Comparison of ENCODE assay signal across 1 cellular context in the genomic region with DNA sequence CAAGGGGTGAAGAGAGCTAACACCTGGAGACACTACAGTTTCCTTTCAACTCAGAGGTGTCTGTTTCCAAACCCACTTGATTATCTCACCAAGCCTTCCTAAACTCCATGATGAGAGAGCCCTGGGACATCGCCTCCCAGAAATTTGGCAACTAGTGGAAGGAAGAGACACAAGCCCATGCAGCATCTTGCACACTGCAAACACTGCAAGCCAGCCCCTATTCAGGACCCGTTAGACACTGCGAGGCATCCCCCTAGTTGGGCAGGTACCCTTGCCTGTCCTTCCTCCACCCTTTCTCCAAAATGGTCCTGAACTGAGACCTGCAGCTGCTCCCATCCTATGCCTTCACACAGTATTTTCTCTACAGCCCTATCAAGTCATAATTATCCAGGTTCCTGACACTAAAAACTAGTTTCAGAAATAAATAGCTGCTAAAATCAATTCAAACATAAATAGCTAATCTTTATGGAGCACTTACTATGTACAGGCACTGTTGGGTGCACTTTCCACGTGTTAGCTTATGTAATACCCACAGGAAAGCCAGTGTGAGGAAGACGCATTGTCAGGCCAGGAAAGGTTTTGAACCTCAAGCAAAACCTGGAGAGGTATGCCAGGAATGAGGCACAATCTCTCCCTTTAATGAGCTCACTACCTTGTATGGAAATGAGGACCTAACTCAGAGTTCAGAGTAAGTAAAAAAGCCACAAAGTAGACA.
TF ChIP-seq lines count a peak whose summit lies in the region.

No MANE protein-coding gene starts in this region.

TF ChIP-seq in HepG2, 621 proteins besides CTCF, POLR2A, EP300 and RAD21 (continued from another document):
- TF ChIP-seq, protein P1, sequence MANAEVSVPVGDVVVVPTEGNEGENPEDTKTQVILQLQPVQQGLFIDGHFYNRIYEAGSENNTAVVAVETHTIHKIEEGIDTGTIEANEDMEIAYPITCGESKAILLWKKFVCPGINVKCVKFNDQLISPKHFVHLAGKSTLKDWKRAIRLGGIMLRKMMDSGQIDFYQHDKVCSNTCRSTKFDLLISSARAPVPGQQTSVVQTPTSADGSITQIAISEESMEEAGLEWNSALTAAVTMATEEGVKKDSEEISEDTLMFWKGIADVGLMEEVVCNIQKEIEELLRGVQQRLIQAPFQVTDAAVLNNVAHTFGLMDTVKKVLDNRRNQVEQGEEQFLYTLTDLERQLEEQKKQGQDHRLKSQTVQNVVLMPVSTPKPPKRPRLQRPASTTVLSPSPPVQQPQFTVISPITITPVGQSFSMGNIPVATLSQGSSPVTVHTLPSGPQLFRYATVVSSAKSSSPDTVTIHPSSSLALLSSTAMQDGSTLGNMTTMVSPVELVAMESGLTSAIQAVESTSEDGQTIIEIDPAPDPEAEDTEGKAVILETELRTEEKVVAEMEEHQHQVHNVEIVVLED (CRISPR knock-in tag; IDR thresholded peaks at IDR 0.05; ENCODE audit: borderline replicate concordance), result 0 out of 2 replicates have a peak, but pooled peaks have one; percentile 20
- TF ChIP-seq GABPB1 (CRISPR knock-in tag; IDR thresholded peaks at IDR 0.05), result no peak
- TF ChIP-seq ARNTL (CRISPR knock-in tag; IDR thresholded peaks at IDR 0.05), result peak; percentile 73
- TF ChIP-seq SOX6 (IDR thresholded peaks at IDR 0.05), result no peak
- peak; percentile 26; the same call in 1 of the 2 replicates for TF ChIP-seq SOX6 (CRISPR knock-in tag; IDR thresholded peaks at IDR 0.05)
- TF ChIP-seq, protein P2, sequence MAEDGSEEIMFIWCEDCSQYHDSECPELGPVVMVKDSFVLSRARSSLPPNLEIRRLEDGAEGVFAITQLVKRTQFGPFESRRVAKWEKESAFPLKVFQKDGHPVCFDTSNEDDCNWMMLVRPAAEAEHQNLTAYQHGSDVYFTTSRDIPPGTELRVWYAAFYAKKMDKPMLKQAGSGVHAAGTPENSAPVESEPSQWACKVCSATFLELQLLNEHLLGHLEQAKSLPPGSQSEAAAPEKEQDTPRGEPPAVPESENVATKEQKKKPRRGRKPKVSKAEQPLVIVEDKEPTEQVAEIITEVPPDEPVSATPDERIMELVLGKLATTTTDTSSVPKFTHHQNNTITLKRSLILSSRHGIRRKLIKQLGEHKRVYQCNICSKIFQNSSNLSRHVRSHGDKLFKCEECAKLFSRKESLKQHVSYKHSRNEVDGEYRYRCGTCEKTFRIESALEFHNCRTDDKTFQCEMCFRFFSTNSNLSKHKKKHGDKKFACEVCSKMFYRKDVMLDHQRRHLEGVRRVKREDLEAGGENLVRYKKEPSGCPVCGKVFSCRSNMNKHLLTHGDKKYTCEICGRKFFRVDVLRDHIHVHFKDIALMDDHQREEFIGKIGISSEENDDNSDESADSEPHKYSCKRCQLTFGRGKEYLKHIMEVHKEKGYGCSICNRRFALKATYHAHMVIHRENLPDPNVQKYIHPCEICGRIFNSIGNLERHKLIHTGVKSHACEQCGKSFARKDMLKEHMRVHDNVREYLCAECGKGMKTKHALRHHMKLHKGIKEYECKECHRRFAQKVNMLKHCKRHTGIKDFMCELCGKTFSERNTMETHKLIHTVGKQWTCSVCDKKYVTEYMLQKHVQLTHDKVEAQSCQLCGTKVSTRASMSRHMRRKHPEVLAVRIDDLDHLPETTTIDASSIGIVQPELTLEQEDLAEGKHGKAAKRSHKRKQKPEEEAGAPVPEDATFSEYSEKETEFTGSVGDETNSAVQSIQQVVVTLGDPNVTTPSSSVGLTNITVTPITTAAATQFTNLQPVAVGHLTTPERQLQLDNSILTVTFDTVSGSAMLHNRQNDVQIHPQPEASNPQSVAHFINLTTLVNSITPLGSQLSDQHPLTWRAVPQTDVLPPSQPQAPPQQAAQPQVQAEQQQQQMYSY (CRISPR knock-in tag; IDR thresholded peaks at IDR 0.05), result peak; percentile 93
- TF ChIP-seq NFKB2 (CRISPR knock-in tag; IDR thresholded peaks at IDR 0.05; ENCODE audit: borderline replicate concordance), result no peak
- peak; percentile 54; the same call in 1 of the 2 replicates for TF ChIP-seq DMAP1 (CRISPR knock-in tag; IDR thresholded peaks at IDR 0.05)
- TF ChIP-seq CEBPG (CRISPR knock-in tag; IDR thresholded peaks at IDR 0.05), result peak; percentile 46; the same call in 1 of the 2 replicates
- TF ChIP-seq, protein P3, sequence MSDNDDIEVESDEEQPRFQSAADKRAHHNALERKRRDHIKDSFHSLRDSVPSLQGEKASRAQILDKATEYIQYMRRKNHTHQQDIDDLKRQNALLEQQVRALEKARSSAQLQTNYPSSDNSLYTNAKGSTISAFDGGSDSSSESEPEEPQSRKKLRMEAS (IDR thresholded peaks at IDR 0.05), result peak; percentile 69; the same call in 1 of the 2 replicates
- 0 out of 2 replicates have a peak, but pooled peaks have one; percentile 15 for TF ChIP-seq ZSCAN31 (CRISPR knock-in tag; IDR thresholded peaks at IDR 0.05; ENCODE audit: low read depth)
- no peak for TF ChIP-seq MAZ (IDR thresholded peaks at IDR 0.05; ENCODE audit: borderline replicate concordance, low read depth, low read length)
- 0 out of 2 replicates have a peak, but pooled peaks have one; percentile 5 for TF ChIP-seq MAZ (CRISPR knock-in tag; IDR thresholded peaks at IDR 0.05; ENCODE audit: low read depth)
- TF ChIP-seq, protein P4, sequence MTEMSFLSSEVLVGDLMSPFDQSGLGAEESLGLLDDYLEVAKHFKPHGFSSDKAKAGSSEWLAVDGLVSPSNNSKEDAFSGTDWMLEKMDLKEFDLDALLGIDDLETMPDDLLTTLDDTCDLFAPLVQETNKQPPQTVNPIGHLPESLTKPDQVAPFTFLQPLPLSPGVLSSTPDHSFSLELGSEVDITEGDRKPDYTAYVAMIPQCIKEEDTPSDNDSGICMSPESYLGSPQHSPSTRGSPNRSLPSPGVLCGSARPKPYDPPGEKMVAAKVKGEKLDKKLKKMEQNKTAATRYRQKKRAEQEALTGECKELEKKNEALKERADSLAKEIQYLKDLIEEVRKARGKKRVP (CRISPR knock-in tag; IDR thresholded peaks at IDR 0.05), result 0 out of 4 replicates have a peak, but pooled peaks of 1 of the 2 experiments have one; percentile 14
- peak; percentile 37; the same call in 1 of the 3 replicates for TF ChIP-seq MXI1 (IDR thresholded peaks at IDR 0.05; ENCODE audit: borderline replicate concordance, low read depth, low read length)
- TF ChIP-seq, protein P5, sequence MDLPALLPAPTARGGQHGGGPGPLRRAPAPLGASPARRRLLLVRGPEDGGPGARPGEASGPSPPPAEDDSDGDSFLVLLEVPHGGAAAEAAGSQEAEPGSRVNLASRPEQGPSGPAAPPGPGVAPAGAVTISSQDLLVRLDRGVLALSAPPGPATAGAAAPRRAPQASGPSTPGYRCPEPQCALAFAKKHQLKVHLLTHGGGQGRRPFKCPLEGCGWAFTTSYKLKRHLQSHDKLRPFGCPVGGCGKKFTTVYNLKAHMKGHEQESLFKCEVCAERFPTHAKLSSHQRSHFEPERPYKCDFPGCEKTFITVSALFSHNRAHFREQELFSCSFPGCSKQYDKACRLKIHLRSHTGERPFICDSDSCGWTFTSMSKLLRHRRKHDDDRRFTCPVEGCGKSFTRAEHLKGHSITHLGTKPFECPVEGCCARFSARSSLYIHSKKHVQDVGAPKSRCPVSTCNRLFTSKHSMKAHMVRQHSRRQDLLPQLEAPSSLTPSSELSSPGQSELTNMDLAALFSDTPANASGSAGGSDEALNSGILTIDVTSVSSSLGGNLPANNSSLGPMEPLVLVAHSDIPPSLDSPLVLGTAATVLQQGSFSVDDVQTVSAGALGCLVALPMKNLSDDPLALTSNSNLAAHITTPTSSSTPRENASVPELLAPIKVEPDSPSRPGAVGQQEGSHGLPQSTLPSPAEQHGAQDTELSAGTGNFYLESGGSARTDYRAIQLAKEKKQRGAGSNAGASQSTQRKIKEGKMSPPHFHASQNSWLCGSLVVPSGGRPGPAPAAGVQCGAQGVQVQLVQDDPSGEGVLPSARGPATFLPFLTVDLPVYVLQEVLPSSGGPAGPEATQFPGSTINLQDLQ (CRISPR knock-in tag; IDR thresholded peaks at IDR 0.05), result no peak
- TF ChIP-seq TEAD3 (CRISPR knock-in tag; optimal IDR thresholded peaks at IDR 0.05; ENCODE audit: borderline replicate concordance), result peak; percentile 89
- TF ChIP-seq, protein P6, sequence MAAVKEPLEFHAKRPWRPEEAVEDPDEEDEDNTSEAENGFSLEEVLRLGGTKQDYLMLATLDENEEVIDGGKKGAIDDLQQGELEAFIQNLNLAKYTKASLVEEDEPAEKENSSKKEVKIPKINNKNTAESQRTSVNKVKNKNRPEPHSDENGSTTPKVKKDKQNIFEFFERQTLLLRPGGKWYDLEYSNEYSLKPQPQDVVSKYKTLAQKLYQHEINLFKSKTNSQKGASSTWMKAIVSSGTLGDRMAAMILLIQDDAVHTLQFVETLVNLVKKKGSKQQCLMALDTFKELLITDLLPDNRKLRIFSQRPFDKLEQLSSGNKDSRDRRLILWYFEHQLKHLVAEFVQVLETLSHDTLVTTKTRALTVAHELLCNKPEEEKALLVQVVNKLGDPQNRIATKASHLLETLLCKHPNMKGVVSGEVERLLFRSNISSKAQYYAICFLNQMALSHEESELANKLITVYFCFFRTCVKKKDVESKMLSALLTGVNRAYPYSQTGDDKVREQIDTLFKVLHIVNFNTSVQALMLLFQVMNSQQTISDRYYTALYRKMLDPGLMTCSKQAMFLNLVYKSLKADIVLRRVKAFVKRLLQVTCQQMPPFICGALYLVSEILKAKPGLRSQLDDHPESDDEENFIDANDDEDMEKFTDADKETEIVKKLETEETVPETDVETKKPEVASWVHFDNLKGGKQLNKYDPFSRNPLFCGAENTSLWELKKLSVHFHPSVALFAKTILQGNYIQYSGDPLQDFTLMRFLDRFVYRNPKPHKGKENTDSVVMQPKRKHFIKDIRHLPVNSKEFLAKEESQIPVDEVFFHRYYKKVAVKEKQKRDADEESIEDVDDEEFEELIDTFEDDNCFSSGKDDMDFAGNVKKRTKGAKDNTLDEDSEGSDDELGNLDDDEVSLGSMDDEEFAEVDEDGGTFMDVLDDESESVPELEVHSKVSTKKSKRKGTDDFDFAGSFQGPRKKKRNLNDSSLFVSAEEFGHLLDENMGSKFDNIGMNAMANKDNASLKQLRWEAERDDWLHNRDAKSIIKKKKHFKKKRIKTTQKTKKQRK (IDR thresholded peaks at IDR 0.05; ENCODE audit: low read length), result no peak
- TF ChIP-seq YEATS4 (CRISPR knock-in tag; IDR thresholded peaks at IDR 0.05; ENCODE audit: borderline replicate concordance), result peak; percentile 11; the same call in 1 of the 2 replicates
